In genomic region chr3:33799202-33799551, GRCh38 we compare ENCODE assay signal across 1 cellular context.
A peak's percentile ranks its signal among the peaks of the same experiment; 100 is the strongest.
TF ChIP-seq lines count a peak whose summit lies in the region.

No MANE protein-coding gene starts in this region.

TF ChIP-seq in K562, 482 proteins besides CTCF, POLR2A, EP300 and RAD21 (continued from another document and continues in another):
- TF ChIP-seq THRA (IDR thresholded peaks at IDR 0.05) (no peak), FOXJ3 (CRISPR knock-in tag; IDR thresholded peaks at IDR 0.05) (no peak), MGA (IDR thresholded peaks at IDR 0.05) (no peak), ZNF184 (CRISPR knock-in tag; IDR thresholded peaks at IDR 0.05) (no peak), ESRRB (CRISPR knock-in tag; IDR thresholded peaks at IDR 0.05; ENCODE audit: borderline replicate concordance) (no peak), NFRKB (IDR thresholded peaks at IDR 0.05; ENCODE audit: low read depth) (no peak), BCOR (IDR thresholded peaks at IDR 0.05) (no peak; the same call in 1 of the 2 replicates), NONO (IDR thresholded peaks at IDR 0.05; ENCODE audit: low read depth in 2 of 2, low read length in 1 of 2) (no peak), RERE (CRISPR knock-in tag; IDR thresholded peaks at IDR 0.05; ENCODE audit: borderline replicate concordance) (no peak), ZBTB49 (CRISPR knock-in tag; IDR thresholded peaks at IDR 0.05; ENCODE audit: borderline replicate concordance) (no peak), KDM5B (IDR thresholded peaks at IDR 0.05; ENCODE audit: insufficient replicate concordance, low read depth, low read length) (no peak), MYBL2 (IDR thresholded peaks at IDR 0.05; ENCODE audit: low read depth) (no peak), MYBL2 (CRISPR knock-in tag; IDR thresholded peaks at IDR 0.05; ENCODE audit: borderline replicate concordance) (no peak), AFF1 (IDR thresholded peaks at IDR 0.05; ENCODE audit: low read depth in 1 of 2, partially characterized antibody in 2 of 2) (peak in 1 of 2 experiments; percentile 27), ZNF311 (CRISPR knock-in tag; IDR thresholded peaks at IDR 0.05) (no peak), SMARCE1 (IDR thresholded peaks at IDR 0.05) (peak; percentile 2; the same call in 1 of the 2 replicates), NR2C2 (CRISPR knock-in tag; IDR thresholded peaks at IDR 0.05) (no peak), NR2C2 (tag; IDR thresholded peaks at IDR 0.05) (no peak), PHF20 (IDR thresholded peaks at IDR 0.05; ENCODE audit: partially characterized antibody) (no peak), GTF2A2 (tag; IDR thresholded peaks at IDR 0.05) (no peak), PHB (CRISPR knock-in tag; IDR thresholded peaks at IDR 0.05) (no peak), NKRF (IDR thresholded peaks at IDR 0.05; ENCODE audit: borderline replicate concordance) (no peak), NFATC3 (IDR thresholded peaks at IDR 0.05) (no peak), SPI1 (IDR thresholded peaks at IDR 0.05; ENCODE audit: borderline replicate concordance, low read depth, low read length) (0 out of 2 replicates have a peak, but pooled peaks have one; percentile 14), CAMTA2 (CRISPR knock-in tag; conservative IDR thresholded peaks at IDR 0.05) (no peak), MCM7 (IDR thresholded peaks at IDR 0.05) (no peak), MAX (CRISPR knock-in tag; IDR thresholded peaks at IDR 0.05) (no peak), ZNF253 (CRISPR knock-in tag; conservative IDR thresholded peaks at IDR 0.05) (no peak)
